In the genomic region with DNA sequence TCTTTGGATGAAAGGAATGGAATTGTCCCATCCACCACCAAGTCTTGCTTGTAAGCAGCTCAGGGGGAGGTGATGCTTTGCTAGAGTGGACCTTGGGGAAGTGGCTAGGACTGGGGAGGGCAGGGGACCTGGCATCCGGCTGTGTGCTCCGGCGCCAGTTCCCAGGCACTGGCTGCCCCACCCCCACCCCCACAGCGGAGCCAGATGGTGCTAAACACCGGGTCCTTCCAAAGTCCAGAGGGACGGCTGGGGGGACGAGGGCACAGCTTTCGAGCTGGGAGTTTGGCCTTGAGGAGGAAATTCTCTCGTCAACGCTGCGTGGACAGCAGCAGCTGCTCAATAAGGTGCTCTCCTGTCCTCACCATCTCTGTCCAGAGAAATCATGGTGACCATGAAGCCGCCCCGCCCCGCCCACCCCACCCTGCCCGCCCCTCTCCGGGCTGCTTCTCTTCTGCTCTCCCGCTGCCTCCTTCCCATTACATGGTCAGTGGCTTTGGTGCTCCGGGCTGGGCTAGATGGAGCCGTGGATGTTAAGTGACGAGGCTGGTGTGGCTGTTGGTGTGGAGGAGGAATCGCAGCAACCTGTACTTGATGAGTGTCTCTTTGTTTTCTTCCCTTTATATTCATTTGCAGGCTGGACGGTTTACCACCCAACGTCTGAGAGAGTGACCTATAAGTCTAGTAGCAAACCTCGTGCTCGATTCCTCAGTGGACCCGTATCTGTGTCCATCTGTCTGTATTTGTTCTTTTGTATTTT, we compare ENCODE assay signal across 1 cellular context.
TF ChIP-seq lines count a peak whose summit lies in the region.

No MANE protein-coding gene starts in this region.

TF ChIP-seq in HepG2, 621 proteins besides CTCF, POLR2A, EP300 and RAD21 (continued from another document and continues in another):
- TF ChIP-seq PHF5A (CRISPR knock-in tag; IDR thresholded peaks at IDR 0.05; ENCODE audit: low read depth, unreplicated experiment) (peak; percentile 91), ZNF138 (CRISPR knock-in tag; IDR thresholded peaks at IDR 0.05; ENCODE audit: low read depth) (no peak), KLF15 (CRISPR knock-in tag; IDR thresholded peaks at IDR 0.05; ENCODE audit: borderline replicate concordance) (no peak; the same call in 1 of the 2 replicates), NFRKB (IDR thresholded peaks at IDR 0.05) (no peak), ARNT2 (CRISPR knock-in tag; IDR thresholded peaks at IDR 0.05; ENCODE audit: low read depth) (peak; percentile 20; the same call in 1 of the 2 replicates), KLF16 (CRISPR knock-in tag; IDR thresholded peaks at IDR 0.05) (peak in 1 of 2 experiments; percentile 83; a peak in 2 of 4 replicates), SIN3A (IDR thresholded peaks at IDR 0.05; ENCODE audit: borderline replicate concordance, low read depth, low read length) (peak; percentile 56; the same call in 1 of the 2 replicates), ZNF773 (CRISPR knock-in tag; IDR thresholded peaks at IDR 0.05; ENCODE audit: borderline replicate concordance) (no peak), TOPORS (CRISPR knock-in tag; IDR thresholded peaks at IDR 0.05) (no peak), TP53 (CRISPR knock-in tag; conservative IDR thresholded peaks at IDR 0.05) (no peak), MBNL3 (CRISPR knock-in tag; conservative IDR thresholded peaks at IDR 0.05) (no peak), ZNF354B (CRISPR knock-in tag; IDR thresholded peaks at IDR 0.05) (no peak), SIX1 (CRISPR knock-in tag; IDR thresholded peaks at IDR 0.05; ENCODE audit: borderline replicate concordance) (no peak), ASH2L (IDR thresholded peaks at IDR 0.05; ENCODE audit: insufficient read length, low read depth, low read length) (peak; percentile 90), CBX1 (IDR thresholded peaks at IDR 0.05; ENCODE audit: low read depth) (peak; percentile 77), PTBP1 (IDR thresholded peaks at IDR 0.05; ENCODE audit: low read depth, low read length, poor library complexity, severe bottlenecking) (no peak), ZNF17 (CRISPR knock-in tag; IDR thresholded peaks at IDR 0.05) (no peak), MTA3 (CRISPR knock-in tag; IDR thresholded peaks at IDR 0.05) (no peak), MIER2 (CRISPR knock-in tag; IDR thresholded peaks at IDR 0.05) (0 out of 2 replicates have a peak, but pooled peaks have one; percentile 32), ZNF549 (CRISPR knock-in tag; IDR thresholded peaks at IDR 0.05) (no peak), HMGA1 (CRISPR knock-in tag; conservative IDR thresholded peaks at IDR 0.05) (no peak), NCOA1 (CRISPR knock-in tag; IDR thresholded peaks at IDR 0.05) (no peak), ZNF367 (CRISPR knock-in tag; IDR thresholded peaks at IDR 0.05; ENCODE audit: borderline replicate concordance) (no peak), ESRRA (CRISPR knock-in tag; IDR thresholded peaks at IDR 0.05; ENCODE audit: low read depth) (peak; percentile 95), KDM3A (CRISPR knock-in tag; IDR thresholded peaks at IDR 0.05; ENCODE audit: low read depth) (peak; percentile 25; the same call in 1 of the 2 replicates), MYC (CRISPR knock-in tag; IDR thresholded peaks at IDR 0.05; ENCODE audit: borderline replicate concordance) (peak; percentile 76), ZNF451 (CRISPR knock-in tag; IDR thresholded peaks at IDR 0.05) (0 out of 2 replicates have a peak, but pooled peaks have one; percentile 49), ZNF605 (CRISPR knock-in tag; IDR thresholded peaks at IDR 0.05) (peak; percentile 45), ZNF766 (CRISPR knock-in tag; IDR thresholded peaks at IDR 0.05; ENCODE audit: borderline replicate concordance) (peak; percentile 61; the same call in 1 of the 2 replicates), REPIN1 (CRISPR knock-in tag; IDR thresholded peaks at IDR 0.05; ENCODE audit: borderline replicate concordance, low read depth) (peak; percentile 62; the same call in 1 of the 2 replicates), CAMTA2 (CRISPR knock-in tag; IDR thresholded peaks at IDR 0.05; ENCODE audit: borderline replicate concordance) (no peak), MZF1 (CRISPR knock-in tag; IDR thresholded peaks at IDR 0.05; ENCODE audit: borderline replicate concordance) (no peak)
- TF ChIP-seq, protein P1, sequence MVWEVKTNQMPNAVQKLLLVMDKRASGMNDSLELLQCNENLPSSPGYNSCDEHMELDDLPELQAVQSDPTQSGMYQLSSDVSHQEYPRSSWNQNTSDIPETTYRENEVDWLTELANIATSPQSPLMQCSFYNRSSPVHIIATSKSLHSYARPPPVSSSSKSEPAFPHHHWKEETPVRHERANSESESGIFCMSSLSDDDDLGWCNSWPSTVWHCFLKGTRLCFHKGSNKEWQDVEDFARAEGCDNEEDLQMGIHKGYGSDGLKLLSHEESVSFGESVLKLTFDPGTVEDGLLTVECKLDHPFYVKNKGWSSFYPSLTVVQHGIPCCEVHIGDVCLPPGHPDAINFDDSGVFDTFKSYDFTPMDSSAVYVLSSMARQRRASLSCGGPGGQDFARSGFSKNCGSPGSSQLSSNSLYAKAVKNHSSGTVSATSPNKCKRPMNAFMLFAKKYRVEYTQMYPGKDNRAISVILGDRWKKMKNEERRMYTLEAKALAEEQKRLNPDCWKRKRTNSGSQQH (CRISPR knock-in tag; IDR thresholded peaks at IDR 0.05; ENCODE audit: low read depth), result no peak
- TF ChIP-seq, protein P2, sequence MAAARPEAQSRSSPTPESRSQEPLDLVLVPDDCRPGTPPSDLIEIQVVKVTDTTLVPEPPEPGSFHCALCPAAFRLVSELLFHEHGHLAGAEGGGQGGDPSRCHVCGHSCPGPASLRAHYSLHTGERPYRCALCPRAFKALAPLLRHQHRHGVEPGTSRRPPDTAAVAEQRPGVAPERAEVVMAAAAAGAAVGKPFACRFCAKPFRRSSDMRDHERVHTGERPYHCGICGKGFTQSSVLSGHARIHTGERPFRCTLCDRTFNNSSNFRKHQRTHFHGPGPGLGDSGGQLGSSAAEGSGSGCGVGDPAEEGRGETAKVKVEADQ (CRISPR knock-in tag; IDR thresholded peaks at IDR 0.05; ENCODE audit: borderline replicate concordance), result peak; percentile 61; the same call in 1 of the 2 replicates
- TF ChIP-seq, protein P3, sequence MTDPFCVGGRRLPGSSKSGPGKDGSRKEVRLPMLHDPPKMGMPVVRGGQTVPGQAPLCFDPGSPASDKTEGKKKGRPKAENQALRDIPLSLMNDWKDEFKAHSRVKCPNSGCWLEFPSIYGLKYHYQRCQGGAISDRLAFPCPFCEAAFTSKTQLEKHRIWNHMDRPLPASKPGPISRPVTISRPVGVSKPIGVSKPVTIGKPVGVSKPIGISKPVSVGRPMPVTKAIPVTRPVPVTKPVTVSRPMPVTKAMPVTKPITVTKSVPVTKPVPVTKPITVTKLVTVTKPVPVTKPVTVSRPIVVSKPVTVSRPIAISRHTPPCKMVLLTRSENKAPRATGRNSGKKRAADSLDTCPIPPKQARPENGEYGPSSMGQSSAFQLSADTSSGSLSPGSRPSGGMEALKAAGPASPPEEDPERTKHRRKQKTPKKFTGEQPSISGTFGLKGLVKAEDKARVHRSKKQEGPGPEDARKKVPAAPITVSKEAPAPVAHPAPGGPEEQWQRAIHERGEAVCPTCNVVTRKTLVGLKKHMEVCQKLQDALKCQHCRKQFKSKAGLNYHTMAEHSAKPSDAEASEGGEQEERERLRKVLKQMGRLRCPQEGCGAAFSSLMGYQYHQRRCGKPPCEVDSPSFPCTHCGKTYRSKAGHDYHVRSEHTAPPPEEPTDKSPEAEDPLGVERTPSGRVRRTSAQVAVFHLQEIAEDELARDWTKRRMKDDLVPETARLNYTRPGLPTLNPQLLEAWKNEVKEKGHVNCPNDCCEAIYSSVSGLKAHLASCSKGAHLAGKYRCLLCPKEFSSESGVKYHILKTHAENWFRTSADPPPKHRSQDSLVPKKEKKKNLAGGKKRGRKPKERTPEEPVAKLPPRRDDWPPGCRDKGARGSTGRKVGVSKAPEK (CRISPR knock-in tag; IDR thresholded peaks at IDR 0.05; ENCODE audit: borderline replicate concordance), result no peak
- TF ChIP-seq, protein P4, sequence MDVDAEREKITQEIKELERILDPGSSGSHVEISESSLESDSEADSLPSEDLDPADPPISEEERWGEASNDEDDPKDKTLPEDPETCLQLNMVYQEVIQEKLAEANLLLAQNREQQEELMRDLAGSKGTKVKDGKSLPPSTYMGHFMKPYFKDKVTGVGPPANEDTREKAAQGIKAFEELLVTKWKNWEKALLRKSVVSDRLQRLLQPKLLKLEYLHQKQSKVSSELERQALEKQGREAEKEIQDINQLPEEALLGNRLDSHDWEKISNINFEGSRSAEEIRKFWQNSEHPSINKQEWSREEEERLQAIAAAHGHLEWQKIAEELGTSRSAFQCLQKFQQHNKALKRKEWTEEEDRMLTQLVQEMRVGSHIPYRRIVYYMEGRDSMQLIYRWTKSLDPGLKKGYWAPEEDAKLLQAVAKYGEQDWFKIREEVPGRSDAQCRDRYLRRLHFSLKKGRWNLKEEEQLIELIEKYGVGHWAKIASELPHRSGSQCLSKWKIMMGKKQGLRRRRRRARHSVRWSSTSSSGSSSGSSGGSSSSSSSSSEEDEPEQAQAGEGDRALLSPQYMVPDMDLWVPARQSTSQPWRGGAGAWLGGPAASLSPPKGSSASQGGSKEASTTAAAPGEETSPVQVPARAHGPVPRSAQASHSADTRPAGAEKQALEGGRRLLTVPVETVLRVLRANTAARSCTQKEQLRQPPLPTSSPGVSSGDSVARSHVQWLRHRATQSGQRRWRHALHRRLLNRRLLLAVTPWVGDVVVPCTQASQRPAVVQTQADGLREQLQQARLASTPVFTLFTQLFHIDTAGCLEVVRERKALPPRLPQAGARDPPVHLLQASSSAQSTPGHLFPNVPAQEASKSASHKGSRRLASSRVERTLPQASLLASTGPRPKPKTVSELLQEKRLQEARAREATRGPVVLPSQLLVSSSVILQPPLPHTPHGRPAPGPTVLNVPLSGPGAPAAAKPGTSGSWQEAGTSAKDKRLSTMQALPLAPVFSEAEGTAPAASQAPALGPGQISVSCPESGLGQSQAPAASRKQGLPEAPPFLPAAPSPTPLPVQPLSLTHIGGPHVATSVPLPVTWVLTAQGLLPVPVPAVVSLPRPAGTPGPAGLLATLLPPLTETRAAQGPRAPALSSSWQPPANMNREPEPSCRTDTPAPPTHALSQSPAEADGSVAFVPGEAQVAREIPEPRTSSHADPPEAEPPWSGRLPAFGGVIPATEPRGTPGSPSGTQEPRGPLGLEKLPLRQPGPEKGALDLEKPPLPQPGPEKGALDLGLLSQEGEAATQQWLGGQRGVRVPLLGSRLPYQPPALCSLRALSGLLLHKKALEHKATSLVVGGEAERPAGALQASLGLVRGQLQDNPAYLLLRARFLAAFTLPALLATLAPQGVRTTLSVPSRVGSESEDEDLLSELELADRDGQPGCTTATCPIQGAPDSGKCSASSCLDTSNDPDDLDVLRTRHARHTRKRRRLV (CRISPR knock-in tag; IDR thresholded peaks at IDR 0.05), result no peak
- TF ChIP-seq, protein P5, sequence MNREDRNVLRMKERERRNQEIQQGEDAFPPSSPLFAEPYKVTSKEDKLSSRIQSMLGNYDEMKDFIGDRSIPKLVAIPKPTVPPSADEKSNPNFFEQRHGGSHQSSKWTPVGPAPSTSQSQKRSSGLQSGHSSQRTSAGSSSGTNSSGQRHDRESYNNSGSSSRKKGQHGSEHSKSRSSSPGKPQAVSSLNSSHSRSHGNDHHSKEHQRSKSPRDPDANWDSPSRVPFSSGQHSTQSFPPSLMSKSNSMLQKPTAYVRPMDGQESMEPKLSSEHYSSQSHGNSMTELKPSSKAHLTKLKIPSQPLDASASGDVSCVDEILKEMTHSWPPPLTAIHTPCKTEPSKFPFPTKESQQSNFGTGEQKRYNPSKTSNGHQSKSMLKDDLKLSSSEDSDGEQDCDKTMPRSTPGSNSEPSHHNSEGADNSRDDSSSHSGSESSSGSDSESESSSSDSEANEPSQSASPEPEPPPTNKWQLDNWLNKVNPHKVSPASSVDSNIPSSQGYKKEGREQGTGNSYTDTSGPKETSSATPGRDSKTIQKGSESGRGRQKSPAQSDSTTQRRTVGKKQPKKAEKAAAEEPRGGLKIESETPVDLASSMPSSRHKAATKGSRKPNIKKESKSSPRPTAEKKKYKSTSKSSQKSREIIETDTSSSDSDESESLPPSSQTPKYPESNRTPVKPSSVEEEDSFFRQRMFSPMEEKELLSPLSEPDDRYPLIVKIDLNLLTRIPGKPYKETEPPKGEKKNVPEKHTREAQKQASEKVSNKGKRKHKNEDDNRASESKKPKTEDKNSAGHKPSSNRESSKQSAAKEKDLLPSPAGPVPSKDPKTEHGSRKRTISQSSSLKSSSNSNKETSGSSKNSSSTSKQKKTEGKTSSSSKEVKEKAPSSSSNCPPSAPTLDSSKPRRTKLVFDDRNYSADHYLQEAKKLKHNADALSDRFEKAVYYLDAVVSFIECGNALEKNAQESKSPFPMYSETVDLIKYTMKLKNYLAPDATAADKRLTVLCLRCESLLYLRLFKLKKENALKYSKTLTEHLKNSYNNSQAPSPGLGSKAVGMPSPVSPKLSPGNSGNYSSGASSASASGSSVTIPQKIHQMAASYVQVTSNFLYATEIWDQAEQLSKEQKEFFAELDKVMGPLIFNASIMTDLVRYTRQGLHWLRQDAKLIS (CRISPR knock-in tag; IDR thresholded peaks at IDR 0.05), result no peak
- TF ChIP-seq, protein P6, sequence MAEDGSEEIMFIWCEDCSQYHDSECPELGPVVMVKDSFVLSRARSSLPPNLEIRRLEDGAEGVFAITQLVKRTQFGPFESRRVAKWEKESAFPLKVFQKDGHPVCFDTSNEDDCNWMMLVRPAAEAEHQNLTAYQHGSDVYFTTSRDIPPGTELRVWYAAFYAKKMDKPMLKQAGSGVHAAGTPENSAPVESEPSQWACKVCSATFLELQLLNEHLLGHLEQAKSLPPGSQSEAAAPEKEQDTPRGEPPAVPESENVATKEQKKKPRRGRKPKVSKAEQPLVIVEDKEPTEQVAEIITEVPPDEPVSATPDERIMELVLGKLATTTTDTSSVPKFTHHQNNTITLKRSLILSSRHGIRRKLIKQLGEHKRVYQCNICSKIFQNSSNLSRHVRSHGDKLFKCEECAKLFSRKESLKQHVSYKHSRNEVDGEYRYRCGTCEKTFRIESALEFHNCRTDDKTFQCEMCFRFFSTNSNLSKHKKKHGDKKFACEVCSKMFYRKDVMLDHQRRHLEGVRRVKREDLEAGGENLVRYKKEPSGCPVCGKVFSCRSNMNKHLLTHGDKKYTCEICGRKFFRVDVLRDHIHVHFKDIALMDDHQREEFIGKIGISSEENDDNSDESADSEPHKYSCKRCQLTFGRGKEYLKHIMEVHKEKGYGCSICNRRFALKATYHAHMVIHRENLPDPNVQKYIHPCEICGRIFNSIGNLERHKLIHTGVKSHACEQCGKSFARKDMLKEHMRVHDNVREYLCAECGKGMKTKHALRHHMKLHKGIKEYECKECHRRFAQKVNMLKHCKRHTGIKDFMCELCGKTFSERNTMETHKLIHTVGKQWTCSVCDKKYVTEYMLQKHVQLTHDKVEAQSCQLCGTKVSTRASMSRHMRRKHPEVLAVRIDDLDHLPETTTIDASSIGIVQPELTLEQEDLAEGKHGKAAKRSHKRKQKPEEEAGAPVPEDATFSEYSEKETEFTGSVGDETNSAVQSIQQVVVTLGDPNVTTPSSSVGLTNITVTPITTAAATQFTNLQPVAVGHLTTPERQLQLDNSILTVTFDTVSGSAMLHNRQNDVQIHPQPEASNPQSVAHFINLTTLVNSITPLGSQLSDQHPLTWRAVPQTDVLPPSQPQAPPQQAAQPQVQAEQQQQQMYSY (CRISPR knock-in tag; IDR thresholded peaks at IDR 0.05), result no peak
- TF ChIP-seq, protein P7, sequence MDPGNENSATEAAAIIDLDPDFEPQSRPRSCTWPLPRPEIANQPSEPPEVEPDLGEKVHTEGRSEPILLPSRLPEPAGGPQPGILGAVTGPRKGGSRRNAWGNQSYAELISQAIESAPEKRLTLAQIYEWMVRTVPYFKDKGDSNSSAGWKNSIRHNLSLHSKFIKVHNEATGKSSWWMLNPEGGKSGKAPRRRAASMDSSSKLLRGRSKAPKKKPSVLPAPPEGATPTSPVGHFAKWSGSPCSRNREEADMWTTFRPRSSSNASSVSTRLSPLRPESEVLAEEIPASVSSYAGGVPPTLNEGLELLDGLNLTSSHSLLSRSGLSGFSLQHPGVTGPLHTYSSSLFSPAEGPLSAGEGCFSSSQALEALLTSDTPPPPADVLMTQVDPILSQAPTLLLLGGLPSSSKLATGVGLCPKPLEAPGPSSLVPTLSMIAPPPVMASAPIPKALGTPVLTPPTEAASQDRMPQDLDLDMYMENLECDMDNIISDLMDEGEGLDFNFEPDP (CRISPR knock-in tag; conservative IDR thresholded peaks at IDR 0.05), result 0 out of 2 replicates have a peak, but pooled peaks have one; percentile 63
